In genomic region chr4:82528074-82528473, GRCh38 we compare ENCODE assay signal across 22 cellular contexts. TPM values are rescaled to one million over a fixed set of nuclear protein-coding genes. Genes with fewer than 3 reads are reported as not detected.
"Had no signal": no experiment of that assay in that cellular context is flagged by ENCODE, and none has a peak within 500 bp of the region (broad histone marks: within the 10 kb centered on the region; RNA-seq: fewer than 3 reads in every experiment).

No MANE protein-coding gene starts in this region.

- ATAC-seq: activated naive CD4-positive, alpha-beta T cell treated with anti-CD3 and anti-CD28 coated beads, Interleukin-2, amount 50 U/mL, for 72 hours; activated T-helper 17 cell treated with anti-CD3 and anti-CD28 coated beads, Interleukin-2, amount 50 U/mL, for 72 hours; effector memory CD8-positive, alpha-beta T cell; esophagus mucosa; stimulated activated memory B cell treated with anti-CD40 and anti-IgM and Interleukin-4, amounts not matched to agents 10 μg/mL and 1 μg/mL and 100 μg/mL, for 72 hours had no signal

- H3K9me3 ChIP-seq: right lobe of liver, stomach, suprapubic skin, tibial nerve had no signal

- H3K4me1 ChIP-seq: stomach had no signal

- DNase-seq: activated T-cell treated with anti-CD3 and anti-CD28 coated beads, Interleukin-2, amount 50 U/mL, for 24 hours; aorta; caudate nucleus; dermis blood vessel endothelial cell; effector memory CD8-positive, alpha-beta T cell; foreskin melanocyte; glutamatergic neuron; mesenchymal stem cell; nephron progenitor cell; right lobe of liver; small intestine; stimulated activated CD4-positive, alpha-beta T cell treated with anti-CD3 and anti-CD28 coated beads, Interleukin-2, amount 100 ng/mL, for 24 hours; stomach; T1000 had no signal

- H3K27me3 ChIP-seq: hepatocyte, right lobe of liver, stomach, suprapubic skin, tibial nerve had no signal

- H3K36me3 ChIP-seq: right lobe of liver, stomach, suprapubic skin, tibial nerve had no signal

- H2AFZ ChIP-seq: hepatocyte had no signal

- H3K4me2 ChIP-seq: hepatocyte had no signal

- H3K4me3 ChIP-seq: hepatocyte, right lobe of liver, stomach, suprapubic skin, tibial nerve had no signal

- H3K27ac ChIP-seq: hepatocyte, right lobe of liver, stomach, suprapubic skin, tibial nerve had no signal

- FAIRE-seq: endothelial cell of umbilical vein, small intestine had no signal

- H3K79me2 ChIP-seq: hepatocyte had no signal

RNA-seq across cellular contexts. Expression of gene TMEM150C, which starts 33.7 kb away (rescaled TPM):
- total RNA-seq: activated naive CD4-positive, alpha-beta T cell treated with anti-CD3 and anti-CD28 coated beads, Interleukin-2, amount 50 U/mL, for 72 hours; activated T-helper 17 cell treated with anti-CD3 and anti-CD28 coated beads, Interleukin-2, amount 50 U/mL, for 72 hours had no signal
